Comparison of ENCODE assay signal across 8 cellular contexts in the genomic region with DNA sequence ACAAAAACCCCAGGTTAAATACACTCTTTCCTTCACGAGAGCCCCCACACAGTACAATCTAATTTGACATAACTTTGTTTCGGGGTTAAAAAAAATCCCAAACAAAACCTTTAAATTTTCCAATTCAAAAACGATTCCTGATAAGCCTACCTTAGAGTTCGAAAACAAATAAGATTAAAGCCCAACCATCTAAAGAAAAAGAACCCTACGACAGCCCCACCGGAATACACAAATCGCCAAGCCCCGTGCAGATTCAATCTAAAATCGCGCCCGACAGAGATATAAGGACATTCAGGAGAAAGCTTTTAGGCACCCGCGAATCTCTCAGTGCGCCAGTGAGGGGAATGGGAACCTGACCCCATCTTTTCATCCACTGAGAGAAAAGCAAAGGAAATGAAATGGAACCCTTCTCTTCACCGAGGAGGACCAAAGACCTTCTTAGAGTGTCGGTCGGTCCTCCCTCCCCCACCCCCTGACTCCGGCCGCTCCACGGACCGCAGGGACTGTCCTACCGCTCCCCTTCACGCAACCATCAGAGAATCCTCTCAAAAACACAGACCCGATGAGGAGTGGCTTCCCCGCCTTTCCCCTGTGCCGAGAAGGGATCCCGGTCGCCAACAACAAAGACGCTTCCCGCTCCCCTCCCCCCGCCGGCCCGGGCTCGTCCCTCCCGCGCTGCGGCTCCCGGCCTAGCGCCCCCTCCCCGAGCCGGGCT. TPM values are rescaled to one million over a fixed set of nuclear protein-coding genes. Genes with fewer than 3 reads are reported as not detected.
DNase-seq lines count a peak whose midpoint lies in the region; ATAC-seq and TF ChIP-seq lines count a peak whose summit lies in the region.

No MANE protein-coding gene starts in this region.

- H3K4me3 ChIP-seq in MG63 (peak overlapping the region; percentile 79), liver (ENCODE audit: low read depth in 1 of 3, low read length in 3 of 3) (peak overlapping the region; percentile 89 to 97 (median 92))

- peaks cover 3 to 35% (median 14%) of the 10 kb centered on the region in 4 donors for H3K4me1 ChIP-seq in liver (ENCODE audit: control insufficient read depth in 4 of 4, insufficient read depth in 4 of 4, low read length in 3 of 4)

- CTCF ChIA-PET in activated CD4-positive, alpha-beta T cell treated with anti-CD3 and anti-CD28 coated beads, Interleukin-2, amount 10 ng/mL, durations not matched to agents 7 days and 5 days (lab: Charles Lee): interaction anchor here (1.1 to 1.8 kb wide), 2 partner anchors 14 to 22 kb away, joined by 3 to 6 read pairs; no protein-coding TSS in a partner anchor

- peak overlapping the region; percentile 73 to 88 for H3K9ac ChIP-seq in liver (ENCODE audit: low read depth in 1 of 2, low read length in 2 of 2)

- peak overlapping the region; percentile 99 for H3K4me3 Mint-ChIP-seq in activated CD4-positive, alpha-beta T cell treated with anti-CD3 and anti-CD28 coated beads, Interleukin-2, amount 10 ng/mL, durations not matched to agents 7 days and 5 days

- no peaks in the 10 kb centered on the region for H3K27me3 Mint-ChIP-seq in activated CD4-positive, alpha-beta T cell treated with anti-CD3 and anti-CD28 coated beads, Interleukin-2, amount 10 ng/mL, durations not matched to agents 7 days and 5 days

- H3K9me3 Mint-ChIP-seq in activated CD4-positive, alpha-beta T cell treated with anti-CD3 and anti-CD28 coated beads, Interleukin-2, amount 10 ng/mL, durations not matched to agents 7 days and 5 days: no peaks in the 10 kb centered on the region

- peaks cover 61% of the 10 kb centered on the region for H3K4me1 Mint-ChIP-seq in activated CD4-positive, alpha-beta T cell treated with anti-CD3 and anti-CD28 coated beads, Interleukin-2, amount 10 ng/mL, durations not matched to agents 7 days and 5 days

- H3K9me3 ChIP-seq in MG63 (no peaks in the 10 kb centered on the region), liver (ENCODE audit: control insufficient read depth in 4 of 4, low read length in 3 of 4) (no peaks in the 10 kb centered on the region)

- peaks cover 23% of the 10 kb centered on the region for H3K36me3 Mint-ChIP-seq in activated CD4-positive, alpha-beta T cell treated with anti-CD3 and anti-CD28 coated beads, Interleukin-2, amount 10 ng/mL, durations not matched to agents 7 days and 5 days (ENCODE audit: low read depth)

- peak; percentile 21 for ATAC-seq in GM21528 (IDR thresholded peaks at IDR 0.05; ENCODE audit: low FRiP score, unreplicated experiment)
- no peak for ATAC-seq in HG03571 (IDR thresholded peaks at IDR 0.05; ENCODE audit: unreplicated experiment)

- under 1% methylated on average over 41 of the region's 41 CpGs for WGBS in liver

- POLR2A ChIA-PET in activated CD4-positive, alpha-beta T cell treated with anti-CD3 and anti-CD28 coated beads, Interleukin-2, amount 10 ng/mL, durations not matched to agents 7 days and 5 days (lab: Charles Lee): no interaction called here

- DNase-seq in COLO668 (lab: John Stamatoyannopoulos, UW; ENCODE audit: unreplicated experiment) (peak; percentile 72), MG63 (peak; percentile 39)
- peak; percentile 31 for DNase-seq in activated CD4-positive, alpha-beta T cell treated with anti-CD3 and anti-CD28 coated beads, Interleukin-2, amount 10 ng/mL, durations not matched to agents 7 days and 5 days
- peak; percentile 9 for DNase-seq in effector CD4-positive, alpha-beta T cell
- peak; percentile 8 to 37 for DNase-seq in stimulated activated CD4-positive, alpha-beta T cell treated with anti-CD3 and anti-CD28 coated beads, Interleukin-4, amount 100 ng/mL, for 4 hours

- peak overlapping the region; percentile 87 to 98 for H3K27ac ChIP-seq in liver (ENCODE audit: low read depth in 1 of 2, low read length in 2 of 2)

- no peak for TF ChIP-seq RAD21 in liver (IDR thresholded peaks at IDR 0.05)

- TF ChIP-seq CTCF in liver (IDR thresholded peaks at IDR 0.05; ENCODE audit: low read depth, low read length, missing input control): no peak

- H3K27me3 ChIP-seq in MG63 (no peaks in the 10 kb centered on the region), liver (ENCODE audit: control insufficient read depth in 4 of 4, insufficient read depth in 4 of 4, low read length in 3 of 4) (no peaks in the 10 kb centered on the region)

- H3K27ac Mint-ChIP-seq in activated CD4-positive, alpha-beta T cell treated with anti-CD3 and anti-CD28 coated beads, Interleukin-2, amount 10 ng/mL, durations not matched to agents 7 days and 5 days: peak overlapping the region; percentile 86

- H3K36me3 ChIP-seq in MG63: no peaks in the 10 kb centered on the region
- no peaks in the 10 kb centered on the region for H3K36me3 ChIP-seq in liver (ENCODE audit: control insufficient read depth in 4 of 4, insufficient read depth in 3 of 4, low read depth in 1 of 4, low read length in 3 of 4)

TF ChIP-seq in liver, 16 proteins besides CTCF, POLR2A, EP300 and RAD21:
- TF ChIP-seq HNF4G (IDR thresholded peaks at IDR 0.05) (no peak), JUND (IDR thresholded peaks at IDR 0.05) (no peak), RXRA (IDR thresholded peaks at IDR 0.05) (no peak), YY1 (IDR thresholded peaks at IDR 0.05) (no peak), FOXA2 (IDR thresholded peaks at IDR 0.05) (no peak), HNF4A (conservative IDR thresholded peaks at IDR 0.05) (no peak), EGR1 (IDR thresholded peaks at IDR 0.05; ENCODE audit: low read depth in 2 of 2) (no peak), NR2F2 (IDR thresholded peaks at IDR 0.05) (no peak), FOXA1 (IDR thresholded peaks at IDR 0.05) (no peak), GABPA (IDR thresholded peaks at IDR 0.05 in 1 of 2, conservative IDR thresholded peaks at IDR 0.05 in 1 of 2) (no peak)
- TF ChIP-seq, protein P1, sequence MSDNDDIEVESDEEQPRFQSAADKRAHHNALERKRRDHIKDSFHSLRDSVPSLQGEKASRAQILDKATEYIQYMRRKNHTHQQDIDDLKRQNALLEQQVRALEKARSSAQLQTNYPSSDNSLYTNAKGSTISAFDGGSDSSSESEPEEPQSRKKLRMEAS (IDR thresholded peaks at IDR 0.05): no peak
- TF ChIP-seq, protein P2, sequence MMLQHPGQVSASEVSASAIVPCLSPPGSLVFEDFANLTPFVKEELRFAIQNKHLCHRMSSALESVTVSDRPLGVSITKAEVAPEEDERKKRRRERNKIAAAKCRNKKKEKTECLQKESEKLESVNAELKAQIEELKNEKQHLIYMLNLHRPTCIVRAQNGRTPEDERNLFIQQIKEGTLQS (IDR thresholded peaks at IDR 0.05): no peak
- TF ChIP-seq, protein P3, sequence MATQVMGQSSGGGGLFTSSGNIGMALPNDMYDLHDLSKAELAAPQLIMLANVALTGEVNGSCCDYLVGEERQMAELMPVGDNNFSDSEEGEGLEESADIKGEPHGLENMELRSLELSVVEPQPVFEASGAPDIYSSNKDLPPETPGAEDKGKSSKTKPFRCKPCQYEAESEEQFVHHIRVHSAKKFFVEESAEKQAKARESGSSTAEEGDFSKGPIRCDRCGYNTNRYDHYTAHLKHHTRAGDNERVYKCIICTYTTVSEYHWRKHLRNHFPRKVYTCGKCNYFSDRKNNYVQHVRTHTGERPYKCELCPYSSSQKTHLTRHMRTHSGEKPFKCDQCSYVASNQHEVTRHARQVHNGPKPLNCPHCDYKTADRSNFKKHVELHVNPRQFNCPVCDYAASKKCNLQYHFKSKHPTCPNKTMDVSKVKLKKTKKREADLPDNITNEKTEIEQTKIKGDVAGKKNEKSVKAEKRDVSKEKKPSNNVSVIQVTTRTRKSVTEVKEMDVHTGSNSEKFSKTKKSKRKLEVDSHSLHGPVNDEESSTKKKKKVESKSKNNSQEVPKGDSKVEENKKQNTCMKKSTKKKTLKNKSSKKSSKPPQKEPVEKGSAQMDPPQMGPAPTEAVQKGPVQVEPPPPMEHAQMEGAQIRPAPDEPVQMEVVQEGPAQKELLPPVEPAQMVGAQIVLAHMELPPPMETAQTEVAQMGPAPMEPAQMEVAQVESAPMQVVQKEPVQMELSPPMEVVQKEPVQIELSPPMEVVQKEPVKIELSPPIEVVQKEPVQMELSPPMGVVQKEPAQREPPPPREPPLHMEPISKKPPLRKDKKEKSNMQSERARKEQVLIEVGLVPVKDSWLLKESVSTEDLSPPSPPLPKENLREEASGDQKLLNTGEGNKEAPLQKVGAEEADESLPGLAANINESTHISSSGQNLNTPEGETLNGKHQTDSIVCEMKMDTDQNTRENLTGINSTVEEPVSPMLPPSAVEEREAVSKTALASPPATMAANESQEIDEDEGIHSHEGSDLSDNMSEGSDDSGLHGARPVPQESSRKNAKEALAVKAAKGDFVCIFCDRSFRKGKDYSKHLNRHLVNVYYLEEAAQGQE (IDR thresholded peaks at IDR 0.05): no peak
- TF ChIP-seq, protein P4, sequence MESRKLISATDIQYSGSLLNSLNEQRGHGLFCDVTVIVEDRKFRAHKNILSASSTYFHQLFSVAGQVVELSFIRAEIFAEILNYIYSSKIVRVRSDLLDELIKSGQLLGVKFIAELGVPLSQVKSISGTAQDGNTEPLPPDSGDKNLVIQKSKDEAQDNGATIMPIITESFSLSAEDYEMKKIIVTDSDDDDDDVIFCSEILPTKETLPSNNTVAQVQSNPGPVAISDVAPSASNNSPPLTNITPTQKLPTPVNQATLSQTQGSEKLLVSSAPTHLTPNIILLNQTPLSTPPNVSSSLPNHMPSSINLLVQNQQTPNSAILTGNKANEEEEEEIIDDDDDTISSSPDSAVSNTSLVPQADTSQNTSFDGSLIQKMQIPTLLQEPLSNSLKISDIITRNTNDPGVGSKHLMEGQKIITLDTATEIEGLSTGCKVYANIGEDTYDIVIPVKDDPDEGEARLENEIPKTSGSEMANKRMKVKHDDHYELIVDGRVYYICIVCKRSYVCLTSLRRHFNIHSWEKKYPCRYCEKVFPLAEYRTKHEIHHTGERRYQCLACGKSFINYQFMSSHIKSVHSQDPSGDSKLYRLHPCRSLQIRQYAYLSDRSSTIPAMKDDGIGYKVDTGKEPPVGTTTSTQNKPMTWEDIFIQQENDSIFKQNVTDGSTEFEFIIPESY (IDR thresholded peaks at IDR 0.05): no peak

RNA-seq across cellular contexts. Expression of a gene that starts 0.9 kb away (rescaled TPM):
- total RNA-seq in MG63 (2014; rRNA removed; shearing (Covaris generic); ENCODE audit: low replicate concordance): 10.8 and 11.4 TPM in 2 replicates
- 10 to 100 TPM; 21.5 to 21.6 TPM for total RNA-seq in activated CD4-positive, alpha-beta T cell treated with anti-CD3 and anti-CD28 coated beads, Interleukin-2, amount 10 ng/mL, durations not matched to agents 7 days and 5 days
- total RNA-seq in liver: 10 to 100 TPM; 12.9 to 17.7 TPM
- 1 to 10 TPM; 5.2 to 7.4 TPM for polyA plus RNA-seq in liver

RNA-seq across cellular contexts. Expression of a gene that starts 1.4 kb away (rescaled TPM):
- 4.6 and 9.4 TPM in 2 replicates for total RNA-seq in MG63 (2014; rRNA removed; shearing (Covaris generic); ENCODE audit: low replicate concordance)
- total RNA-seq in activated CD4-positive, alpha-beta T cell treated with anti-CD3 and anti-CD28 coated beads, Interleukin-2, amount 10 ng/mL, durations not matched to agents 7 days and 5 days: 10 to 100 TPM; 11.0 to 11.6 TPM
- total RNA-seq in liver: 1 to 10 TPM; 3.9 to 6.6 TPM
- 1 to 10 TPM; 3.6 to 3.8 TPM for polyA plus RNA-seq in liver

Comparison
In these comparisons a context has a peak if more than half of its experiments do, and no peak if none do; other contexts are left out.
1. DNase-seq: peak in every context shown above with its lines; median percentile 72 in COLO668; 39 in MG63; 31 in activated CD4-positive, alpha-beta T cell treated with anti-CD3 and anti-CD28 coated beads, Interleukin-2, amount 10 ng/mL, durations not matched to agents 7 days and 5 days; 22 in stimulated activated CD4-positive, alpha-beta T cell treated with anti-CD3 and anti-CD28 coated beads, Interleukin-4, amount 100 ng/mL, for 4 hours; 9 in effector CD4-positive, alpha-beta T cell.